Comparison of ENCODE assay signal across 2 cellular contexts in the genomic region with DNA sequence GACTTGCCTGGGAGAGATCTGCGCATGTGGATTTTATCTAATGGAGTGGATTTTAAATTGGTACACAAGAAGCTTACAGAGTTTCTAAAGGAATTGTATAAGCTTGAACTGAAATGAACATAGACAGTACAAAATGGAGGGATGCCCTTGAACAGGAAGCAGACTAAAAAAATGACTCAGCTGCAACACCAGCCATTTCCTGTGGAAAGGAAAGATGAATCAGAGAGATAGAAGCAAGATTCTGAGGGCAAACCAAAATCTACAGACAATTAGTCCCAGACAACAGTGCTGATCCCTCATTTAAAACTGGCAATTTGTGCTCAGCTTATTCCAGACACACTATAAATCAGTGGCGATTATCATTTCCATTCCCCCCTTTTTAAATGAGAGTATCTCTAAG.
TF ChIP-seq lines count a peak whose summit lies in the region.

No MANE protein-coding gene starts in this region.

TF ChIP-seq in K562, 482 proteins besides CTCF, POLR2A, EP300 and RAD21 (continued from another document and continues in another):
- TF ChIP-seq, protein P1, sequence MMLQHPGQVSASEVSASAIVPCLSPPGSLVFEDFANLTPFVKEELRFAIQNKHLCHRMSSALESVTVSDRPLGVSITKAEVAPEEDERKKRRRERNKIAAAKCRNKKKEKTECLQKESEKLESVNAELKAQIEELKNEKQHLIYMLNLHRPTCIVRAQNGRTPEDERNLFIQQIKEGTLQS (IDR thresholded peaks at IDR 0.05) = peak; percentile 41; the same call in 1 of the 2 replicates
- TF ChIP-seq, protein P1 (CRISPR knock-in tag; conservative IDR thresholded peaks at IDR 0.05) = no peak
- TF ChIP-seq ETV1 (tag; conservative IDR thresholded peaks at IDR 0.05; ENCODE audit: low read depth) = peak; percentile 52; the same call in 1 of the 2 replicates
- no peak for TF ChIP-seq ZNF778 (CRISPR knock-in tag; IDR thresholded peaks at IDR 0.05)
- 0 out of 2 replicates have a peak, but pooled peaks have one; percentile 40 for TF ChIP-seq SMAD4 (CRISPR knock-in tag; conservative IDR thresholded peaks at IDR 0.05)
- TF ChIP-seq BRF2 (IDR thresholded peaks at IDR 0.05; ENCODE audit: borderline replicate concordance, insufficient read depth, insufficient read length) = no peak
- TF ChIP-seq SPI1 (IDR thresholded peaks at IDR 0.05; ENCODE audit: borderline replicate concordance, low read depth, low read length) = no peak
- no peak for TF ChIP-seq NR2C1 (IDR thresholded peaks at IDR 0.05)
- TF ChIP-seq NR2C1 (tag; IDR thresholded peaks at IDR 0.05) = peak; percentile 52; the same call in 1 of the 2 replicates
- no peak for TF ChIP-seq ATF1 (CRISPR knock-in tag; IDR thresholded peaks at IDR 0.05)
- TF ChIP-seq ATF1 (tag; IDR thresholded peaks at IDR 0.05) = 0 out of 2 replicates have a peak, but pooled peaks have one; percentile 15
- no peak for TF ChIP-seq HNRNPH1 (optimal IDR thresholded peaks at IDR 0.05; ENCODE audit: low read depth, low read length)
- TF ChIP-seq ZKSCAN3 (CRISPR knock-in tag; IDR thresholded peaks at IDR 0.05) = no peak
- TF ChIP-seq ZNF175 (CRISPR knock-in tag; IDR thresholded peaks at IDR 0.05; ENCODE audit: low read depth) = peak; percentile 90
- peak; percentile 72; the same call in 1 of the 2 replicates for TF ChIP-seq ZNF584 (CRISPR knock-in tag; IDR thresholded peaks at IDR 0.05; ENCODE audit: low read depth)
- no peak for TF ChIP-seq THRA (IDR thresholded peaks at IDR 0.05)
- TF ChIP-seq NR2C2 (CRISPR knock-in tag; IDR thresholded peaks at IDR 0.05) = no peak
- peak; percentile 79 for TF ChIP-seq NR2C2 (tag; IDR thresholded peaks at IDR 0.05)
- TF ChIP-seq ZNF282 (CRISPR knock-in tag; IDR thresholded peaks at IDR 0.05) = no peak
- no peak for TF ChIP-seq PRMT5 (CRISPR knock-in tag; IDR thresholded peaks at IDR 0.05)
- TF ChIP-seq SRSF3 (IDR thresholded peaks at IDR 0.05; ENCODE audit: insufficient read depth, low read length) = no peak
- TF ChIP-seq DMBX1 (CRISPR knock-in tag; IDR thresholded peaks at IDR 0.05; ENCODE audit: borderline replicate concordance) = 0 out of 2 replicates have a peak, but pooled peaks have one; percentile 64
- 0 out of 2 replicates have a peak, but pooled peaks have one; percentile 13 for TF ChIP-seq DIDO1 (tag; IDR thresholded peaks at IDR 0.05; ENCODE audit: low read depth)
- TF ChIP-seq, protein P2, sequence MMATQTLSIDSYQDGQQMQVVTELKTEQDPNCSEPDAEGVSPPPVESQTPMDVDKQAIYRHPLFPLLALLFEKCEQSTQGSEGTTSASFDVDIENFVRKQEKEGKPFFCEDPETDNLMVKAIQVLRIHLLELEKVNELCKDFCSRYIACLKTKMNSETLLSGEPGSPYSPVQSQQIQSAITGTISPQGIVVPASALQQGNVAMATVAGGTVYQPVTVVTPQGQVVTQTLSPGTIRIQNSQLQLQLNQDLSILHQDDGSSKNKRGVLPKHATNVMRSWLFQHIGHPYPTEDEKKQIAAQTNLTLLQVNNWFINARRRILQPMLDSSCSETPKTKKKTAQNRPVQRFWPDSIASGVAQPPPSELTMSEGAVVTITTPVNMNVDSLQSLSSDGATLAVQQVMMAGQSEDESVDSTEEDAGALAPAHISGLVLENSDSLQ (IDR thresholded peaks at IDR 0.05) = no peak
- TF ChIP-seq CBX3 (IDR thresholded peaks at IDR 0.05; ENCODE audit: borderline replicate concordance in 1 of 2, low read length in 2 of 2) = no peak
- 0 out of 2 replicates have a peak, but pooled peaks have one; percentile 35 for TF ChIP-seq BACH1 (tag; IDR thresholded peaks at IDR 0.05)
- TF ChIP-seq FOXK2 (conservative IDR thresholded peaks at IDR 0.05 in 1 of 2, IDR thresholded peaks at IDR 0.05 in 1 of 2; ENCODE audit: low read depth in 2 of 2) = no peak
- peak; percentile 31; the same call in 1 of the 2 replicates for TF ChIP-seq NFE2 (IDR thresholded peaks at IDR 0.05; ENCODE audit: low read depth)
- TF ChIP-seq CHD4 (IDR thresholded peaks at IDR 0.05; ENCODE audit: insufficient read depth, insufficient replicate concordance, low read depth, low read length, poor library complexity, severe bottlenecking) = no peak
- TF ChIP-seq ZNF589 (CRISPR knock-in tag; IDR thresholded peaks at IDR 0.05; ENCODE audit: low read depth) = peak; percentile 90
- peak; percentile 32; the same call in 1 of the 2 replicates for TF ChIP-seq EHMT2 (IDR thresholded peaks at IDR 0.05)
- TF ChIP-seq ZNF146 (CRISPR knock-in tag; IDR thresholded peaks at IDR 0.05; ENCODE audit: unreplicated experiment) = no peak
- peak; percentile 87 for TF ChIP-seq FOSL1 (tag; conservative IDR thresholded peaks at IDR 0.05)
- TF ChIP-seq, protein P3, sequence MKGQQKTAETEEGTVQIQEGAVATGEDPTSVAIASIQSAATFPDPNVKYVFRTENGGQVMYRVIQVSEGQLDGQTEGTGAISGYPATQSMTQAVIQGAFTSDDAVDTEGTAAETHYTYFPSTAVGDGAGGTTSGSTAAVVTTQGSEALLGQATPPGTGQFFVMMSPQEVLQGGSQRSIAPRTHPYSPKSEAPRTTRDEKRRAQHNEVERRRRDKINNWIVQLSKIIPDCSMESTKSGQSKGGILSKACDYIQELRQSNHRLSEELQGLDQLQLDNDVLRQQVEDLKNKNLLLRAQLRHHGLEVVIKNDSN (CRISPR knock-in tag; IDR thresholded peaks at IDR 0.05) = no peak
- no peak for TF ChIP-seq ZSCAN32 (CRISPR knock-in tag; IDR thresholded peaks at IDR 0.05)
- TF ChIP-seq RUNX1 (IDR thresholded peaks at IDR 0.05; ENCODE audit: low read depth) = no peak

TF ChIP-seq in GM23338, 12 proteins besides CTCF, POLR2A, EP300 and RAD21 (continued from another document):
- TF ChIP-seq REST (IDR thresholded peaks at IDR 0.05; ENCODE audit: unreplicated experiment) = no peak
- no peak for TF ChIP-seq EZH2phosphoT487 (IDR thresholded peaks at IDR 0.05; ENCODE audit: unreplicated experiment)
- no peak for TF ChIP-seq STAT1 (IDR thresholded peaks at IDR 0.05; ENCODE audit: unreplicated experiment)
- TF ChIP-seq ZNF331 (CRISPR knock-in tag; IDR thresholded peaks at IDR 0.05; ENCODE audit: low read depth) = no peak
- no peak for TF ChIP-seq JUNB (IDR thresholded peaks at IDR 0.05; ENCODE audit: unreplicated experiment)
- TF ChIP-seq EZH2 (IDR thresholded peaks at IDR 0.05; ENCODE audit: low read depth, unreplicated experiment) = no peak
- TF ChIP-seq ZNF114 (CRISPR knock-in tag; IDR thresholded peaks at IDR 0.05) = no peak
- no peak for TF ChIP-seq POLR2AphosphoS5 (IDR thresholded peaks at IDR 0.05; ENCODE audit: low read depth)
- TF ChIP-seq ZNF462 (CRISPR knock-in tag; IDR thresholded peaks at IDR 0.05) = no peak
- no peak for TF ChIP-seq NANOG (IDR thresholded peaks at IDR 0.05; ENCODE audit: borderline replicate concordance)
